ENCODE assay signal across 14 cellular contexts in genomic region chr3:30970183-30970582, GRCh38.
A peak's percentile ranks its signal among the peaks of the same experiment; 100 is the strongest.
DNase-seq lines count a peak whose midpoint lies in the region; ATAC-seq and TF ChIP-seq lines count a peak whose summit lies in the region.
"Had no signal": no experiment of that assay in that cellular context is flagged by ENCODE, and none has a peak within 500 bp of the region (broad histone marks: within the 10 kb centered on the region; RNA-seq: fewer than 3 reads in every experiment).

No MANE protein-coding gene starts in this region.

- H3K27ac ChIP-seq in psoas muscle (no peak overlapping the region), ascending aorta (no peak overlapping the region)
- H3K27ac ChIP-seq: BLaER1 had no signal

- intact Hi-C loops in psoas muscle (cut with DNase I) = loop anchor here in 1 of 2 donors (5.0 kb wide), 1 partner anchor 157 kb away; no protein-coding TSS in a partner anchor
- intact Hi-C loops in ascending aorta (cut with DNase I) = no loop called here

- no peak for ATAC-seq in psoas muscle
- ATAC-seq: right cardiac atrium had no signal

- H3K27me3 ChIP-seq in psoas muscle (ENCODE audit: insufficient read depth in 3 of 3, low read length in 2 of 3) (no peaks in the 10 kb centered on the region), ascending aorta (no peaks in the 10 kb centered on the region)
- H3K27me3 ChIP-seq: BLaER1 had no signal

- DNase-seq in NCI-H748 (lab: John Stamatoyannopoulos, UW; ENCODE audit: unreplicated experiment) = peak; percentile 12
- DNase-seq in NCI-H748 treated with DMSO at 0.1 percent for 48 hours (lab: John Stamatoyannopoulos, UW) = no peak
- peak; percentile 35 for DNase-seq in LHCN-M2 (ENCODE audit: low read depth)
- peak; percentile 3 for DNase-seq in central memory CD4-positive, alpha-beta T cell
- no peak for DNase-seq in psoas muscle
- DNase-seq in C1 segment of cervical spinal cord (lab: John Stamatoyannopoulos, UW) = no peak
- DNase-seq in ascending aorta (ENCODE audit: low spot score in 2 of 2) = no peak
- no peak for DNase-seq in NCI-H524 treated with DMSO at 0.1 percent for 48 hours (lab: John Stamatoyannopoulos, UW)
- DNase-seq: activated CD8-positive, alpha-beta memory T cell treated with anti-CD3 and anti-CD28 coated beads, Interleukin-2, amount 50 U/mL, for 4 hours; islet precursor cell; right cardiac atrium; SHP77 treated with DMSO at 0.1 percent for 48 hours; stimulated activated CD8-positive, alpha-beta memory T cell treated with anti-CD3 and anti-CD28 coated beads, Interleukin-4, amount 100 ng/mL, for 48 hours had no signal

- H3K9me3 ChIP-seq in psoas muscle = no peaks in the 10 kb centered on the region
- no peaks in the 10 kb centered on the region for H3K9me3 ChIP-seq in ascending aorta
- H3K9me3 ChIP-seq: BLaER1 had no signal

- WGBS in psoas muscle, 3 donors = 61 to 90% (median 79%) methylated on average over 2 of the region's 2 CpGs

- peak; percentile 38 for TF ChIP-seq CTCF in psoas muscle (IDR thresholded peaks at IDR 0.05)
- TF ChIP-seq CTCF in ascending aorta (IDR thresholded peaks at IDR 0.05) = peak in 1 of 3 experiments; percentile 15

- H3K36me3 ChIP-seq in psoas muscle (ENCODE audit: insufficient read depth in 1 of 2, low read depth in 1 of 2) (no peaks in the 10 kb centered on the region), ascending aorta (no peaks in the 10 kb centered on the region)
- H3K36me3 ChIP-seq: BLaER1 had no signal

- H3K4me3 ChIP-seq in psoas muscle (no peak overlapping the region), ascending aorta (no peak overlapping the region)
- H3K4me3 ChIP-seq: BLaER1 had no signal

- H3K4me1 ChIP-seq in psoas muscle (no peaks in the 10 kb centered on the region), ascending aorta (no peaks in the 10 kb centered on the region)
- H3K4me1 ChIP-seq: BLaER1 had no signal

Comparison
In these comparisons a context has a peak if more than half of its experiments do, and no peak if none do; other contexts are left out.
1. DNase-seq: peak in NCI-H748 (single experiment), LHCN-M2 (single experiment) and central memory CD4-positive, alpha-beta T cell (single experiment); none in NCI-H748 treated with DMSO at 0.1 percent for 48 hours (single experiment), psoas muscle (0 of 2), C1 segment of cervical spinal cord (0 of 14), ascending aorta (0 of 2) and NCI-H524 treated with DMSO at 0.1 percent for 48 hours (single experiment).